19 cellular contexts compared by ENCODE assay signal in genomic region chr12:131131808-131132117, GRCh38.
DNase-seq lines count a peak whose midpoint lies in the region; ATAC-seq and TF ChIP-seq lines count a peak whose summit lies in the region.
"Had no signal": no experiment of that assay in that cellular context is flagged by ENCODE, and none has a peak within 500 bp of the region (broad histone marks: within the 10 kb centered on the region; RNA-seq: fewer than 3 reads in every experiment).

No MANE protein-coding gene starts in this region.

- H3K4me1 ChIP-seq in right atrium auricular region: peaks cover 0 to 16% of the 10 kb centered on the region in 2 donors
- H3K4me1 ChIP-seq in rectal smooth muscle tissue (ENCODE audit: control insufficient read depth, insufficient read depth, low read length): peaks cover 9% of the 10 kb centered on the region
- no peaks in the 10 kb centered on the region for H3K4me1 ChIP-seq in naive thymus-derived CD4-positive, alpha-beta T cell (ENCODE audit: control insufficient read depth in 2 of 2, insufficient read depth in 2 of 2, low read length in 2 of 2)
- H3K4me1 ChIP-seq: foreskin keratinocyte, left lung had no signal

- H3K4me3 ChIP-seq in right atrium auricular region: no peak overlapping the region
- no peak overlapping the region for H3K4me3 ChIP-seq in rectal smooth muscle tissue (ENCODE audit: low read length)
- no peak overlapping the region for H3K4me3 ChIP-seq in naive thymus-derived CD4-positive, alpha-beta T cell (ENCODE audit: low read length)
- H3K4me3 ChIP-seq: left lung, PC-9, uterus had no signal

- H3K9ac ChIP-seq in rectal smooth muscle tissue (ENCODE audit: low read length): no peak overlapping the region

- POLR2A ChIA-PET in naive thymus-derived CD4-positive, alpha-beta T cell (lab: Charles Lee): no interaction called here

- TF ChIP-seq CTCF in right atrium auricular region (IDR thresholded peaks at IDR 0.05): no peak

- H3K4me1 Mint-ChIP-seq in naive thymus-derived CD4-positive, alpha-beta T cell: peaks cover 0 to 10% (median 0%) of the 10 kb centered on the region in 7 donors

- H3K27ac Mint-ChIP-seq in naive thymus-derived CD4-positive, alpha-beta T cell: no peak overlapping the region
- H3K27ac Mint-ChIP-seq: activated T-cell treated with anti-CD3 and anti-CD28 coated beads, Interleukin-2, amount 50 U/mL, for 24 hours; effector memory CD8-positive, alpha-beta T cell; H9; immature natural killer cell; stimulated activated effector memory CD8-positive, alpha-beta T cell treated with anti-CD3 and anti-CD28 coated beads, Interleukin-12 subunit alpha, Interleukin-12 subunit beta, amount 100 ng/mL, for 72 hours had no signal

- H3K36me3 ChIP-seq in right atrium auricular region (peaks cover 62% of the 10 kb centered on the region), rectal smooth muscle tissue (ENCODE audit: control insufficient read depth, insufficient read depth, low read length) (no peaks in the 10 kb centered on the region)
- no peaks in the 10 kb centered on the region for H3K36me3 ChIP-seq in naive thymus-derived CD4-positive, alpha-beta T cell (ENCODE audit: control insufficient read depth in 2 of 3, insufficient read depth in 3 of 3, low read length in 3 of 3)
- H3K36me3 ChIP-seq: uterus had no signal

- H3K27ac ChIP-seq in right atrium auricular region: peak overlapping the region; percentile 36 to 63
- H3K27ac ChIP-seq in rectal smooth muscle tissue (ENCODE audit: low read depth, low read length): peak overlapping the region; percentile 12
- H3K27ac ChIP-seq in naive thymus-derived CD4-positive, alpha-beta T cell (ENCODE audit: low read depth, low read length): no peak overlapping the region
- H3K27ac ChIP-seq: foreskin keratinocyte, left lung, PC-9 had no signal

- H3K27me3 ChIP-seq in right atrium auricular region (no peaks in the 10 kb centered on the region), rectal smooth muscle tissue (ENCODE audit: control insufficient read depth, insufficient read depth, low read length) (no peaks in the 10 kb centered on the region)
- no peaks in the 10 kb centered on the region for H3K27me3 ChIP-seq in naive thymus-derived CD4-positive, alpha-beta T cell (ENCODE audit: control insufficient read depth in 2 of 2, insufficient read depth in 2 of 2, low read length in 2 of 2)
- H3K27me3 ChIP-seq: foreskin keratinocyte, left lung, uterus had no signal

- CTCF ChIA-PET in naive thymus-derived CD4-positive, alpha-beta T cell (lab: Charles Lee): interaction anchor here (0.6 to 5.6 kb wide), 7 partner anchors 9 to 975 kb away, joined by 3 to 37 read pairs (median 6); no protein-coding TSS in a partner anchor

- intact Hi-C loops in Right ventricle myocardium superior (cut with DNase I): loop anchor here (5.0 kb wide), 1 partner anchor 214 kb away; no protein-coding TSS in a partner anchor
- intact Hi-C loops in naive thymus-derived CD4-positive, alpha-beta T cell (cut with micrococcal nuclease): loop anchor here (1.0 to 5.0 kb wide), 3 partner anchors 27 to 305 kb away; no protein-coding TSS in a partner anchor

- DNase-seq in right atrium auricular region (ENCODE audit: low spot score): peak; percentile 52
- DNase-seq in Right ventricle myocardium superior: no peak
- peak; percentile 53 for DNase-seq in islet precursor cell
- DNase-seq in naive thymus-derived CD4-positive, alpha-beta T cell: no peak
- no peak for DNase-seq in NCI-H2107 treated with DMSO at 0.1 percent for 48 hours (lab: John Stamatoyannopoulos, UW; ENCODE audit: unreplicated experiment)
- DNase-seq in DMS79 (lab: John Stamatoyannopoulos, UW): no peak
- DNase-seq in DMS114 treated with DMSO at 0.1 percent for 48 hours (lab: John Stamatoyannopoulos, UW; ENCODE audit: unreplicated experiment): no peak
- DNase-seq: foreskin keratinocyte, NCI-H2171, NCI-H524 treated with DMSO at 0.1 percent for 48 hours had no signal

- no peaks in the 10 kb centered on the region for H3K9me3 ChIP-seq in right atrium auricular region
- H3K9me3 ChIP-seq in naive thymus-derived CD4-positive, alpha-beta T cell (ENCODE audit: control insufficient read depth in 2 of 3, low read length in 3 of 3): no peaks in the 10 kb centered on the region
- H3K9me3 ChIP-seq: left lung, uterus had no signal

- no peaks in the 10 kb centered on the region for H3K27me3 Mint-ChIP-seq in naive thymus-derived CD4-positive, alpha-beta T cell
- H3K27me3 Mint-ChIP-seq: activated T-cell treated with anti-CD3 and anti-CD28 coated beads, Interleukin-2, amount 50 U/mL, for 24 hours had no signal

- no peak overlapping the region for H3K4me3 Mint-ChIP-seq in naive thymus-derived CD4-positive, alpha-beta T cell
- H3K4me3 Mint-ChIP-seq: activated T-cell treated with anti-CD3 and anti-CD28 coated beads, Interleukin-2, amount 50 U/mL, for 24 hours; effector memory CD8-positive, alpha-beta T cell; immature natural killer cell; stimulated activated effector memory CD8-positive, alpha-beta T cell treated with anti-CD3 and anti-CD28 coated beads, Interleukin-12 subunit alpha, Interleukin-12 subunit beta, amount 100 ng/mL, for 72 hours had no signal

- ATAC-seq in Right ventricle myocardium superior (ENCODE audit: poor library complexity): no peak
- no peak for ATAC-seq in naive thymus-derived CD4-positive, alpha-beta T cell

- H3K9me3 Mint-ChIP-seq in naive thymus-derived CD4-positive, alpha-beta T cell: peaks cover 0 to 6% (median 0%) of the 10 kb centered on the region in 11 donors
- H3K9me3 Mint-ChIP-seq: activated T-cell treated with anti-CD3 and anti-CD28 coated beads, Interleukin-2, amount 50 U/mL, for 24 hours; effector memory CD8-positive, alpha-beta T cell; immature natural killer cell had no signal

- no peaks in the 10 kb centered on the region for H3K36me3 Mint-ChIP-seq in naive thymus-derived CD4-positive, alpha-beta T cell
- H3K36me3 Mint-ChIP-seq: immature natural killer cell; stimulated activated effector memory CD8-positive, alpha-beta T cell treated with anti-CD3 and anti-CD28 coated beads, Interleukin-12 subunit alpha, Interleukin-12 subunit beta, amount 100 ng/mL, for 72 hours had no signal

Comparison
In these comparisons a context has a peak if more than half of its experiments do, and no peak if none do; other contexts are left out.
1. DNase-seq: peak in right atrium auricular region (single experiment) and islet precursor cell (single experiment); none in Right ventricle myocardium superior (single experiment), naive thymus-derived CD4-positive, alpha-beta T cell (0 of 9), NCI-H2107 treated with DMSO at 0.1 percent for 48 hours (single experiment), DMS79 (single experiment) and DMS114 treated with DMSO at 0.1 percent for 48 hours (single experiment).